In the genomic region with DNA sequence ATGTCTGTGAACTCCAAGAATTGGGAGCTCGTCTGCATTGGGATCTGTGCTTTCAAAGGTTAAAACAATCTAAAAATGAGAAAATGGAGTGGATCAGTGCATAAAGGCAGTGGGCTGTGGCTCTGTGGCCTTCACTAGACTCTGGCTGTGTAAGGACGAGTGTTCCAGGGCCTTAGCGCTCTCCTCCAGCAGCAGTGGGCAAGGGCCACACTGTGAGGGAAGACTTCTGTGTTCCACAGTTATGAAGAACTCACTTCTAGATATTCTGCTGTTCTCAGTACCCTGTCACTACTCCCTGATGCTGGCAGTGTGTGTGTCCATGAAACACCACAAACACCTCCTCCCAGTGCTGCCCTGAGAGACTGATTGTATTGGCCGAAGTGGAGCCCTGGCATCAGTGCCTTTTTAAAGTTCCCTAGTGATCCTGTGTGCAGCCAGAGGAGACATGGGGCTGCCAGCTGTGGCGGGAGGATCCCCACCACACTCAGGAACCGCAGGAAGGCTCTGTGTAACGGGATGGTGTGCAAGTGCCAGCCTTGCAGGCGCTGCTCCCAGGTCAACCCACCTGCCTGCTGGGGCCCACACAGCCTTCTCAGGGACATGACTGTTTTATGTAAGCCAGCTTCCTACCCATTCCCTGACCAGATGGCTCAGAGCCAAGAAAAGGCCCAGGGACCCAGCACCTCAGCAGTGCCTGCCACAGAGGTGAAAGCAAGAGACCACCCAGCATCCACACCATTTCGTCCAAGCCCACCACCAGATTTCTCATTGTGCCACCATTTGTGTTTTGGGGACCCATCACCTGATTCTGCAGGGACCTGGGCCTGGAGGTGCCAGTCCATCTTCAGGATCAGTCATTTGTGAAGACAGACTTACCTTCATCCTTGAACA, we compare ENCODE assay signal across 12 cellular contexts. TPM values are rescaled to one million over a fixed set of nuclear protein-coding genes. Genes with fewer than 3 reads are reported as not detected.
DNase-seq lines count a peak whose midpoint lies in the region; ATAC-seq and TF ChIP-seq lines count a peak whose summit lies in the region.
"Had no signal": no experiment of that assay in that cellular context is flagged by ENCODE, and none has a peak within 500 bp of the region (broad histone marks: within the 10 kb centered on the region; RNA-seq: fewer than 3 reads in every experiment).

No MANE protein-coding gene starts in this region.

- no peaks in the 10 kb centered on the region for H3K27me3 ChIP-seq in left ventricle myocardium inferior (ENCODE audit: low read depth)
- no peaks in the 10 kb centered on the region for H3K27me3 ChIP-seq in gastrocnemius medialis

- intact Hi-C loops in left ventricle myocardium inferior (cut with micrococcal nuclease) (no loop called here), gastrocnemius medialis (cut with DNase I; ENCODE audit: low total_unique reads) (no loop called here)

- H3K4me3 ChIP-seq in left ventricle myocardium inferior, result peak overlapping the region; percentile 30
- no peak overlapping the region for H3K4me3 ChIP-seq in gastrocnemius medialis

- H3K4me1 ChIP-seq in left ventricle myocardium inferior (peaks cover 99% of the 10 kb centered on the region), gastrocnemius medialis (peaks cover 32 to 78% of the 10 kb centered on the region in 2 donors)

- peak; percentile 40 for DNase-seq in DMS153 (lab: John Stamatoyannopoulos, UW)
- no peak for DNase-seq in DMS153 treated with DMSO at 0.1 percent for 48 hours (lab: John Stamatoyannopoulos, UW; ENCODE audit: unreplicated experiment)
- peak; percentile 44 for DNase-seq in NCI-H69 (lab: John Stamatoyannopoulos, UW)
- DNase-seq in left ventricle myocardium inferior, result no peak
- no peak for DNase-seq in gastrocnemius medialis
- no peak for DNase-seq in DMS53 treated with DMSO at 0.1 percent for 48 hours (lab: John Stamatoyannopoulos, UW; ENCODE audit: unreplicated experiment)
- DNase-seq: 8988T; activated CD8-positive, alpha-beta T cell treated with anti-CD3 and anti-CD28 coated beads, Interleukin-2, amount 10 ng/mL, durations not matched to agents 7 days and 5 days; NCI-H2227 treated with DMSO at 0.1 percent for 48 hours had no signal

- in situ Hi-C loops in gastrocnemius medialis (cut with MboI; ENCODE audit: low sequenced_read_pairs in 4 of 4), result no loop called here

- H3K36me3 ChIP-seq in left ventricle myocardium inferior (peaks cover 19% of the 10 kb centered on the region), gastrocnemius medialis (no peaks in the 10 kb centered on the region)

- TF ChIP-seq CTCF in left ventricle myocardium inferior (IDR thresholded peaks at IDR 0.05; ENCODE audit: borderline replicate concordance) (no peak), gastrocnemius medialis (IDR thresholded peaks at IDR 0.05 in 4 of 5, conservative IDR thresholded peaks at IDR 0.05 in 1 of 5) (no peak)

- H3K9me3 ChIP-seq in left ventricle myocardium inferior (replicated peaks) (no peaks in the 10 kb centered on the region), gastrocnemius medialis (no peaks in the 10 kb centered on the region)

- ATAC-seq in gastrocnemius medialis (no peak), GM18909 (IDR thresholded peaks at IDR 0.05; ENCODE audit: poor library complexity, unreplicated experiment) (no peak), HG03378 (IDR thresholded peaks at IDR 0.05; ENCODE audit: unreplicated experiment) (no peak)
- ATAC-seq: activated CD8-positive, alpha-beta T cell treated with anti-CD3 and anti-CD28 coated beads, Interleukin-2, amount 10 ng/mL, durations not matched to agents 7 days and 5 days; stimulated activated effector memory CD8-positive, alpha-beta T cell treated with anti-CD3 and anti-CD28 coated beads, Interleukin-12 subunit alpha, Interleukin-12 subunit beta, amount 100 ng/mL, for 72 hours had no signal

- TF ChIP-seq POLR2A in gastrocnemius medialis (IDR thresholded peaks at IDR 0.05), result no peak

- peak overlapping the region; percentile 96 for H3K27ac ChIP-seq in left ventricle myocardium inferior (replicated peaks)
- H3K27ac ChIP-seq in gastrocnemius medialis, result peak overlapping the region; percentile 20 to 89 (median 66)

RNA-seq across cellular contexts. Expression of a gene that starts 40.4 kb away (rescaled TPM):
- total RNA-seq in left ventricle myocardium inferior, result 29.9 TPM
- total RNA-seq in gastrocnemius medialis, result 10 to 100 TPM; 22.9 to 37.5 (median 30.1) TPM

Comparison
In these comparisons a context has a peak if more than half of its experiments do, and no peak if none do; other contexts are left out.
1. DNase-seq: peak in DMS153 (single experiment) and NCI-H69 (single experiment); none in DMS153 treated with DMSO at 0.1 percent for 48 hours (single experiment), left ventricle myocardium inferior (single experiment), gastrocnemius medialis (0 of 2) and DMS53 treated with DMSO at 0.1 percent for 48 hours (single experiment).